12 cellular contexts compared by ENCODE assay signal in genomic region chr5:103519550-103519949, GRCh38. TPM values are rescaled to one million over a fixed set of nuclear protein-coding genes. Genes with fewer than 3 reads are reported as not detected.
DNase-seq lines count a peak whose midpoint lies in the region; ATAC-seq, FAIRE-seq and TF ChIP-seq lines count a peak whose summit lies in the region.
"Had no signal": no experiment of that assay in that cellular context is flagged by ENCODE, and none has a peak within 500 bp of the region (broad histone marks: within the 10 kb centered on the region; RNA-seq: fewer than 3 reads in every experiment).

No MANE protein-coding gene starts in this region.

- peak; percentile 72 for TF ChIP-seq CTCF in BE2C (IDR thresholded peaks at IDR 0.05; ENCODE audit: low read depth, low read length)
- TF ChIP-seq CTCF in keratinocyte (optimal IDR thresholded peaks at IDR 0.05 in 1 of 3, IDR thresholded peaks at IDR 0.05 in 1 of 3, conservative IDR thresholded peaks at IDR 0.05 in 1 of 3; ENCODE audit: extremely low read depth in 1 of 3, insufficient read depth in 2 of 3, low read length in 3 of 3) = peak; percentile 13 to 42 (median 14)

- no peaks in the 10 kb centered on the region for H4K20me1 ChIP-seq in keratinocyte (ENCODE audit: control insufficient read depth, extremely low read depth, insufficient read depth, low read length)

- 71 to 78% methylated on average over 4 of the region's 4 CpGs for WGBS in aorta, 2 donors

- ATAC-seq in aorta (ENCODE audit: low FRiP score) = no peak
- ATAC-seq: activated CD8-positive, alpha-beta T cell treated with anti-CD3 and anti-CD28 coated beads, Interleukin-2, amount 10 ng/mL, durations not matched to agents 7 days and 5 days; activated naive CD8-positive, alpha-beta T cell treated with anti-CD3 and anti-CD28 coated beads, Interleukin-2, amount 50 U/mL, for 24 hours had no signal

- dilution Hi-C loops in keratinocyte (cut with MboI; ENCODE audit: extremely low pct_ligation_motif_present, low sequenced_read_pairs) = no loop called here

- intact Hi-C loops in aorta (cut with DNase I) = no loop called here

- H3K36me3 ChIP-seq in BE2C (no peaks in the 10 kb centered on the region), HAP-1 (replicated peaks) (no peaks in the 10 kb centered on the region), keratinocyte (ENCODE audit: control insufficient read depth in 2 of 2, extremely low read depth in 1 of 2, insufficient read depth in 2 of 2, low read length in 2 of 2) (no peaks in the 10 kb centered on the region), aorta (ENCODE audit: control insufficient read depth in 1 of 2, insufficient read depth in 2 of 2, low read length in 1 of 2) (no peaks in the 10 kb centered on the region)

- H3K4me3 ChIP-seq in BE2C (ENCODE audit: low read depth, low read length) (no peak overlapping the region), HAP-1 (no peak overlapping the region), keratinocyte (ENCODE audit: control insufficient read depth in 2 of 3, extremely low read depth in 1 of 3, insufficient read depth in 2 of 3, low read depth in 1 of 3, low read length in 3 of 3) (no peak overlapping the region), aorta (ENCODE audit: low read length in 2 of 2) (no peak overlapping the region)

- H3K27ac ChIP-seq in keratinocyte (ENCODE audit: control insufficient read depth, insufficient read depth, low read length) = no peak overlapping the region
- no peak overlapping the region for H3K27ac ChIP-seq in aorta (ENCODE audit: low read depth in 1 of 2, low read length in 2 of 2)

- H3K27me3 ChIP-seq in BE2C (no peaks in the 10 kb centered on the region), HAP-1 (ENCODE audit: low read depth) (no peaks in the 10 kb centered on the region), keratinocyte (ENCODE audit: control insufficient read depth, extremely low read depth, insufficient read depth, low read length) (no peaks in the 10 kb centered on the region), aorta (ENCODE audit: control insufficient read depth in 1 of 2, insufficient read depth in 2 of 2, low read length in 1 of 2) (no peaks in the 10 kb centered on the region)

- FAIRE-seq in keratinocyte (lab: Jason Lieb, UNC) = no peak

- H3K4me2 ChIP-seq in keratinocyte (ENCODE audit: control insufficient read depth, extremely low read depth, insufficient read depth, low read depth, low read length) = no peak overlapping the region

- DNase-seq in BE2C (peak; percentile 23), HAP-1 (ENCODE audit: low spot score in 2 of 2) (peak; percentile 17 to 26), amniotic epithelial cell (ENCODE audit: low read depth) (peak; percentile 36), keratinocyte (ENCODE audit: low read depth, low spot score) (no peak), NCI-H2196 (lab: John Stamatoyannopoulos, UW; ENCODE audit: unreplicated experiment) (no peak), NCI-H526 (lab: John Stamatoyannopoulos, UW) (no peak), cerebellum (ENCODE audit: low spot score) (no peak), aorta (no peak)
- DNase-seq: activated CD8-positive, alpha-beta T cell treated with anti-CD3 and anti-CD28 coated beads, Interleukin-2, amount 10 ng/mL, durations not matched to agents 7 days and 5 days; activated naive CD8-positive, alpha-beta T cell treated with anti-CD3 and anti-CD28 coated beads, Interleukin-2, amount 50 U/mL, for 24 hours; DMS79 treated with DMSO at 0.1 percent for 48 hours; KG1 had no signal

- no peaks in the 10 kb centered on the region for H3K9me3 ChIP-seq in BE2C
- no peaks in the 10 kb centered on the region for H3K9me3 ChIP-seq in HAP-1
- H3K9me3 ChIP-seq in keratinocyte (ENCODE audit: control insufficient read depth, low read depth, low read length) = no peaks in the 10 kb centered on the region
- H3K9me3 ChIP-seq in aorta (ENCODE audit: control insufficient read depth, low read length) = no peaks in the 10 kb centered on the region

- H3K79me2 ChIP-seq in keratinocyte (ENCODE audit: control insufficient read depth, insufficient read depth, low read length) = no peaks in the 10 kb centered on the region

- H3K4me1 ChIP-seq in BE2C = peaks cover 8% of the 10 kb centered on the region
- no peaks in the 10 kb centered on the region for H3K4me1 ChIP-seq in HAP-1
- peaks cover 13% of the 10 kb centered on the region for H3K4me1 ChIP-seq in keratinocyte (ENCODE audit: control insufficient read depth, extremely low read depth, insufficient read depth, low read length)
- H3K4me1 ChIP-seq in aorta (ENCODE audit: control insufficient read depth in 1 of 2, insufficient read depth in 2 of 2, low read length in 2 of 2) = no peaks in the 10 kb centered on the region

- no peaks in the 10 kb centered on the region for H3K9me1 ChIP-seq in keratinocyte (ENCODE audit: control insufficient read depth, extremely low read depth, insufficient read depth, low read length)

- no peak overlapping the region for H3K9ac ChIP-seq in keratinocyte (ENCODE audit: control insufficient read depth, extremely low read depth, insufficient read depth, low read length)

- in situ Hi-C loops in HAP-1 (cut with MboI; ENCODE audit: low sequenced_read_pairs) = no loop called here

- no peak overlapping the region for H2AFZ ChIP-seq in keratinocyte (ENCODE audit: control insufficient read depth, low read length)

RNA-seq across cellular contexts. Expression of gene NUDT12, which starts 43.0 kb away (rescaled TPM):
- polyA plus RNA-seq in BE2C (2012; ENCODE audit: insufficient read depth, insufficient read length, low read depth) = 6.9 TPM
- polyA plus RNA-seq in keratinocyte (7.5 to 17.6 TPM (median 12.3 TPM) in 3 replicates), aorta (1 to 10 TPM; 3.1 to 9.4 TPM)
- 13.4 TPM for polyA plus RNA-seq in keratinocyte (2011; ENCODE audit: low read depth)
- polyA plus RNA-seq in keratinocyte (2011; cell fraction: cytosol; rRNA removed) = 5.0 and 10.7 TPM in 2 replicates
- polyA plus RNA-seq in keratinocyte (2011; cell fraction: nucleus; rRNA removed) = 14.9 and 20.6 TPM in 2 replicates
- 7.9 and 11.1 TPM in 2 replicates for polyA plus RNA-seq in keratinocyte (2012; ENCODE audit: low replicate concordance)
- 0.23 to 8.9 TPM (median 6.1 TPM) in 3 replicates for polyA minus RNA-seq in keratinocyte
- polyA minus RNA-seq in keratinocyte (2011; cell fraction: cytosol; rRNA and poly(A)+ RNA removed) = 6.7 TPM
- 5.6 and 11.7 TPM in 2 replicates for polyA minus RNA-seq in keratinocyte (2011; cell fraction: nucleus; rRNA and poly(A)+ RNA removed)
- total RNA-seq in cerebellum (20.2 TPM), aorta (1 to 10 TPM; 6.9 to 8.9 TPM)

Comparison
In these comparisons a context has a peak if more than half of its experiments do, and no peak if none do; other contexts are left out.
1. DNase-seq: peak in BE2C (single experiment), HAP-1 (2 of 2) and amniotic epithelial cell (single experiment); none in keratinocyte (single experiment), NCI-H2196 (single experiment), NCI-H526 (0 of 2), cerebellum (single experiment) and aorta (0 of 2).